In the genomic region with DNA sequence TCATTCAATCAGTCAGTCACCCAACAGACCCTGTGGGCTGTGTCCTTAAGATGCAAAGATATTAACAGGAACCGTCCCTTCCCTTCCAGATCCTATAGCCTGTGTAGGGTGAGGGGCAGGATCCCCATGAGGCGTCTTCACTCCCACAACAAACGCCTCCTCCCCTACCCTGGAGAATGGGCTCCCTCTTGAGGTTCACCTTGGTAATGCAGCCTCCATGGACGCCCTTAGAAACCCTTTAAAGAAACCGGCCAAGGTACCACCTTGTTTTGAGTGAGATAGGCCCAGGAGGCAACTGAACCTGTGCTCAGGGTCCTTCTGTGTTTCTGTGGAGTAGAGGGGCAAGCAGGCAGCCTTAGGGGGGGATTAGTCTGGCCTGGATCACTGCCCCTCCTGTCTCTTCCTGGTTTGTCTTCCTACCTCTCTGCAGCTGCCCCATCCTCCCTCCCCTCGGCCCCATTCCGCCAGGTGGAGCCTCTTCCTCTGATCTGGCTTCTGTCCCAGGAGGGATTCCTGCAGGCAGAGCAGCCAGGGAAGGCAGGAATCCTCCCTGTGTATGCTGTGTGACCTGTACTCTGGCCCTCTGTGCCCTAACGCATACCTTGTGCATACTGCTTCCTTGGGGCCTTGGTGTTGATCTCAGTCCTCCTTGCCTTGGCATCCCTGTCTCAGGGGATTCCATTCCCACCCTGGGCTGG, we compare ENCODE assay signal across 8 cellular contexts. TPM values are rescaled to one million over a fixed set of nuclear protein-coding genes. Genes with fewer than 3 reads are reported as not detected.
A peak's percentile ranks its signal among the peaks of the same experiment; 100 is the strongest.
DNase-seq lines count a peak whose midpoint lies in the region; ATAC-seq, FAIRE-seq and TF ChIP-seq lines count a peak whose summit lies in the region.

No MANE protein-coding gene starts in this region.

- H3K36me3 ChIP-seq in ES-I3 (ENCODE audit: insufficient read depth, low read length) (no peaks in the 10 kb centered on the region), MG63 (no peaks in the 10 kb centered on the region), SJCRH30 (no peaks in the 10 kb centered on the region), pancreas (no peaks in the 10 kb centered on the region), upper lobe of right lung (no peaks in the 10 kb centered on the region)

- ATAC-seq in pancreas (peak; percentile 75 to 98 (median 90)), upper lobe of right lung (peak; percentile 93), GM21515 (IDR thresholded peaks at IDR 0.05; ENCODE audit: unreplicated experiment) (no peak)

- H3K4me1 ChIP-seq in ES-I3 (ENCODE audit: insufficient read depth, low read length), result peaks cover 8% of the 10 kb centered on the region; the same call in 1 of the 2 replicates
- H3K4me1 ChIP-seq in SJCRH30, result no peaks in the 10 kb centered on the region
- H3K4me1 ChIP-seq in pancreas, result no peaks in the 10 kb centered on the region
- H3K4me1 ChIP-seq in upper lobe of right lung, result no peaks in the 10 kb centered on the region

- intact Hi-C loops in pancreas (cut with DNase I) (loop anchor here (5.0 to 10.0 kb wide), 2 partner anchors 89 to 92 kb away; no protein-coding TSS in a partner anchor), upper lobe of right lung (cut with DNase I) (loop anchor here (5.0 kb wide), 1 partner anchor 89 kb away; no protein-coding TSS in a partner anchor)

- no peak overlapping the region for H3K4me3 ChIP-seq in MG63
- no peak overlapping the region for H3K4me3 ChIP-seq in SJCRH30
- no peak overlapping the region for H3K4me3 ChIP-seq in pancreas
- H3K4me3 ChIP-seq in upper lobe of right lung, result no peak overlapping the region

- no peak overlapping the region for H3K27ac ChIP-seq in SJCRH30
- no peak overlapping the region for H3K27ac ChIP-seq in pancreas
- no peak overlapping the region for H3K27ac ChIP-seq in upper lobe of right lung

- DNase-seq in MG63, result peak; percentile 35
- peak; percentile 61 to 91 for DNase-seq in SJCRH30
- peak; percentile 76 for DNase-seq in activated gamma-delta T cell treated with anti-CD3 and anti-CD28 coated beads, Interleukin-2, amount 50 U/mL, for 16 hours (ENCODE audit: low read depth)
- peak; percentile 18 for DNase-seq in glomerular endothelial cell (ENCODE audit: extremely low read depth, low read depth, low spot score)
- DNase-seq in pancreas, result peak in 5 of 6 donors; percentile 35 to 79 (median 67)
- DNase-seq in upper lobe of right lung, result no peak

- H3K9me3 ChIP-seq in ES-I3 (ENCODE audit: control insufficient read depth, insufficient read depth, low read length), result no peaks in the 10 kb centered on the region
- H3K9me3 ChIP-seq in MG63, result no peaks in the 10 kb centered on the region
- no peaks in the 10 kb centered on the region for H3K9me3 ChIP-seq in SJCRH30 (replicated peaks)
- no peaks in the 10 kb centered on the region for H3K9me3 ChIP-seq in pancreas
- no peaks in the 10 kb centered on the region for H3K9me3 ChIP-seq in upper lobe of right lung

- TF ChIP-seq CTCF in pancreas (IDR thresholded peaks at IDR 0.05), result peak; percentile 87 to 95 (median 89)
- TF ChIP-seq CTCF in upper lobe of right lung (IDR thresholded peaks at IDR 0.05), result peak; percentile 99

- FAIRE-seq in pancreas (lab: Jason Lieb, UNC), result no peak

- WGBS in pancreas, 2 donors, result 10% methylated on average over 8 of the region's 8 CpGs

- peak overlapping the region; percentile 18; the same call in 1 of the 2 replicates for H3K9ac ChIP-seq in ES-I3 (ENCODE audit: low read depth, low read length)

- no peaks in the 10 kb centered on the region for H3K27me3 ChIP-seq in MG63
- H3K27me3 ChIP-seq in SJCRH30, result peaks cover 2% of the 10 kb centered on the region
- no peaks in the 10 kb centered on the region for H3K27me3 ChIP-seq in pancreas
- no peaks in the 10 kb centered on the region for H3K27me3 ChIP-seq in upper lobe of right lung

RNA-seq across cellular contexts. Expression of a gene that starts 6.6 kb away (rescaled TPM):
- total RNA-seq in MG63 (2014; rRNA removed; shearing (Covaris generic); ENCODE audit: low replicate concordance), result not detected in 2 replicates
- not detected in 2 replicates for total RNA-seq in SJCRH30 (2014; rRNA removed; shearing (Covaris generic))
- total RNA-seq in glomerular endothelial cell, result 0.35 TPM in 1 of 2 replicates, not detected in the other
- total RNA-seq in pancreas, result under 1 TPM in 1 of 6 donors, not detected in 5; 0.12 TPM
- polyA plus RNA-seq in pancreas, result not detected
- total RNA-seq in upper lobe of right lung, result not detected

RNA-seq across cellular contexts. Expression of a gene that starts 24.2 kb away (rescaled TPM):
- total RNA-seq in MG63 (2014; rRNA removed; shearing (Covaris generic); ENCODE audit: low replicate concordance), result 0.07 and 0.17 TPM in 2 replicates
- total RNA-seq in SJCRH30 (2014; rRNA removed; shearing (Covaris generic)), result not detected in 2 replicates
- total RNA-seq in glomerular endothelial cell (2.1 and 2.2 TPM in 2 replicates), pancreas (10 to 100 TPM; 10.5 to 21.6 (median 15.6) TPM), upper lobe of right lung (11.5 TPM)
- polyA plus RNA-seq in pancreas, result 10 to 100 TPM in 1 of 2 donors, 1 to 10 TPM in 1; 6.1 to 16.7 TPM

RNA-seq across cellular contexts. Expression of a gene that starts 28.2 kb away (rescaled TPM):
- not detected in 2 replicates for total RNA-seq in MG63 (2014; rRNA removed; shearing (Covaris generic); ENCODE audit: low replicate concordance)
- total RNA-seq in SJCRH30 (2014; rRNA removed; shearing (Covaris generic)), result 0.14 and 0.25 TPM in 2 replicates
- total RNA-seq in glomerular endothelial cell, result 1.5 TPM in 1 of 2 replicates, not detected in the other
- total RNA-seq in pancreas, result under 1 TPM; 0.22 to 0.93 (median 0.51) TPM
- under 1 TPM; 0.49 to 0.89 TPM for polyA plus RNA-seq in pancreas
- 0.84 TPM for total RNA-seq in upper lobe of right lung

RNA-seq across cellular contexts. Expression of a gene that starts 51.1 kb away (rescaled TPM):
- total RNA-seq in MG63 (2014; rRNA removed; shearing (Covaris generic); ENCODE audit: low replicate concordance), result 61.9 and 65.5 TPM in 2 replicates
- total RNA-seq in SJCRH30 (2014; rRNA removed; shearing (Covaris generic)), result 57.2 and 59.5 TPM in 2 replicates
- total RNA-seq in glomerular endothelial cell (35.1 and 37.0 TPM in 2 replicates), pancreas (10 to 100 TPM in 4 of 6 donors, 1 to 10 TPM in 2; 7.7 to 12.5 (median 10.8) TPM), upper lobe of right lung (24.8 TPM)
- polyA plus RNA-seq in pancreas, result 10 to 100 TPM in 1 of 2 donors, 1 to 10 TPM in 1; 6.7 to 12.4 TPM
